Comparison of ENCODE assay signal across 14 cellular contexts in genomic region chr11:2524446-2525165, GRCh38.
A peak's percentile ranks its signal among the peaks of the same experiment; 100 is the strongest.
DNase-seq lines count a peak whose midpoint lies in the region; ATAC-seq and TF ChIP-seq lines count a peak whose summit lies in the region.
"Had no signal": no experiment of that assay in that cellular context is flagged by ENCODE, and none has a peak within 500 bp of the region (broad histone marks: within the 10 kb centered on the region; RNA-seq: fewer than 3 reads in every experiment).

No MANE protein-coding gene starts in this region.

- H3K4me3 ChIP-seq in heart left ventricle (no peak overlapping the region), heart right ventricle (no peak overlapping the region), upper lobe of right lung (no peak overlapping the region)
- H3K4me3 ChIP-seq: HAP-1, MG63 had no signal

- no peaks in the 10 kb centered on the region for H3K36me3 ChIP-seq in heart left ventricle
- H3K36me3 ChIP-seq in heart right ventricle, result peaks cover 0 to 11% (median 0%) of the 10 kb centered on the region in 9 donors
- no peaks in the 10 kb centered on the region for H3K36me3 ChIP-seq in upper lobe of right lung
- H3K36me3 ChIP-seq: HAP-1, MG63 had no signal

- TF ChIP-seq CTCF in heart left ventricle (IDR thresholded peaks at IDR 0.05) (no peak), heart right ventricle (IDR thresholded peaks at IDR 0.05) (no peak), mesothelial cell of epicardium (IDR thresholded peaks at IDR 0.05; ENCODE audit: unreplicated experiment) (no peak), upper lobe of right lung (IDR thresholded peaks at IDR 0.05) (no peak)

- H3K27ac Mint-ChIP-seq in central memory CD8-positive, alpha-beta T cell (ENCODE audit: low read depth), result peak overlapping the region; percentile 44
- H3K27ac Mint-ChIP-seq in mesothelial cell of epicardium, result no peak overlapping the region
- H3K27ac Mint-ChIP-seq: stimulated activated naive CD8-positive, alpha-beta T cell treated with anti-CD3 and anti-CD28 coated beads, Interleukin-15, Interleukin-2, amounts not matched to agents 100 ng/mL and 50 ng/mL, for 24 hours had no signal

- H3K4me1 Mint-ChIP-seq in central memory CD8-positive, alpha-beta T cell, result peaks cover 18% of the 10 kb centered on the region
- H3K4me1 Mint-ChIP-seq in mesothelial cell of epicardium, result peaks cover 3% of the 10 kb centered on the region

- H3K9me3 Mint-ChIP-seq in central memory CD8-positive, alpha-beta T cell, result no peaks in the 10 kb centered on the region
- H3K9me3 Mint-ChIP-seq in mesothelial cell of epicardium, result no peaks in the 10 kb centered on the region
- H3K9me3 Mint-ChIP-seq: stimulated activated naive CD8-positive, alpha-beta T cell treated with anti-CD3 and anti-CD28 coated beads, Interleukin-15, Interleukin-2, amounts not matched to agents 100 ng/mL and 50 ng/mL, for 24 hours had no signal

- H3K9me3 ChIP-seq in heart left ventricle (no peaks in the 10 kb centered on the region), heart right ventricle (no peaks in the 10 kb centered on the region), upper lobe of right lung (no peaks in the 10 kb centered on the region)
- H3K9me3 ChIP-seq: HAP-1, MG63 had no signal

- peaks cover 14% of the 10 kb centered on the region for H3K27me3 Mint-ChIP-seq in central memory CD8-positive, alpha-beta T cell
- H3K27me3 Mint-ChIP-seq in mesothelial cell of epicardium (ENCODE audit: low read depth), result peaks cover 41% of the 10 kb centered on the region
- H3K27me3 Mint-ChIP-seq: stimulated activated naive CD8-positive, alpha-beta T cell treated with anti-CD3 and anti-CD28 coated beads, Interleukin-15, Interleukin-2, amounts not matched to agents 100 ng/mL and 50 ng/mL, for 24 hours had no signal

- no peaks in the 10 kb centered on the region for H3K27me3 ChIP-seq in heart left ventricle
- H3K27me3 ChIP-seq in heart right ventricle, result no peaks in the 10 kb centered on the region
- no peaks in the 10 kb centered on the region for H3K27me3 ChIP-seq in upper lobe of right lung
- H3K27me3 ChIP-seq: MG63 had no signal

- 55 to 71% (median 64%) methylated on average over 8 to 15 of the region's 15 CpGs for WGBS in heart left ventricle, 4 donors
- 64 to 73% methylated on average over 15 of the region's 15 CpGs for WGBS in heart right ventricle, 2 donors

- ATAC-seq in heart left ventricle (no peak), heart right ventricle (no peak), upper lobe of right lung (no peak), GM18519 (IDR thresholded peaks at IDR 0.05; ENCODE audit: low FRiP score, unreplicated experiment) (no peak)
- ATAC-seq in central memory CD8-positive, alpha-beta T cell (replicated peaks; ENCODE audit: extremely low read depth, poor library complexity, severe bottlenecking), result no peak

- H3K36me3 Mint-ChIP-seq in central memory CD8-positive, alpha-beta T cell (ENCODE audit: insufficient read depth), result no peaks in the 10 kb centered on the region
- no peaks in the 10 kb centered on the region for H3K36me3 Mint-ChIP-seq in mesothelial cell of epicardium

- peaks cover 0 to 30% (median 9%) of the 10 kb centered on the region in 12 donors for H3K4me1 ChIP-seq in heart left ventricle
- H3K4me1 ChIP-seq in heart right ventricle, result peaks cover 7 to 26% (median 20%) of the 10 kb centered on the region in 9 donors
- H3K4me1 ChIP-seq in upper lobe of right lung, result peaks cover 4% of the 10 kb centered on the region
- H3K4me1 ChIP-seq: HAP-1 had no signal

- intact Hi-C loops in heart left ventricle (cut with DNase I) (loop anchor here in 5 of 10 donors (5.0 to 10.0 kb wide), 4 partner anchors 82 to 340 kb away; partner anchors contain the start of genes C11orf21 (in 1 of the 5), TRPM5 (in 1 of the 5) and TSPAN32 (in 1 of the 5)), heart right ventricle (cut with DNase I) (loop anchor here in 8 of 10 donors (5.0 to 10.0 kb wide), 4 partner anchors 82 to 330 kb away; partner anchors contain the start of genes C11orf21 (in 5 of the 8), TSPAN32 (in 5 of the 8) and TRPM5 (in 2 of the 8)), upper lobe of right lung (cut with DNase I) (no loop called here)

- TF ChIP-seq POLR2A in heart left ventricle (IDR thresholded peaks at IDR 0.05), result no peak

- DNase-seq in heart left ventricle (peak in 4 of 5 donors; percentile 4 to 47 (median 12)), heart right ventricle (no peak), mesothelial cell of epicardium (ENCODE audit: low spot score in 2 of 2, unreplicated experiment in 2 of 2) (peak; percentile 5 to 11), upper lobe of right lung (peak; percentile 48), SIG-M5 treated with dmso at 0.1 percent for 504 hours (lab: John Stamatoyannopoulos, UW; ENCODE audit: unreplicated experiment) (no peak), NCI-H748 treated with DMSO at 0.1 percent for 48 hours (lab: John Stamatoyannopoulos, UW) (no peak)
- peak in 1 of 2 donors; percentile 7 for DNase-seq in central memory CD8-positive, alpha-beta T cell (ENCODE audit: low spot score in 2 of 2)
- DNase-seq: activated CD4-positive, alpha-beta T cell treated with anti-CD3 and anti-CD28 coated beads, Interleukin-2, amount 50 U/mL, for 4 hours; cortex of kidney; MG63; NCI-H2171 treated with DMSO at 0.1 percent for 48 hours had no signal

- no peak overlapping the region for H3K27ac ChIP-seq in heart left ventricle
- H3K27ac ChIP-seq in heart right ventricle, result no peak overlapping the region
- H3K27ac ChIP-seq in upper lobe of right lung, result no peak overlapping the region

- H3K4me3 Mint-ChIP-seq in central memory CD8-positive, alpha-beta T cell, result no peak overlapping the region
- H3K4me3 Mint-ChIP-seq in mesothelial cell of epicardium, result no peak overlapping the region
- H3K4me3 Mint-ChIP-seq: stimulated activated naive CD8-positive, alpha-beta T cell treated with anti-CD3 and anti-CD28 coated beads, Interleukin-15, Interleukin-2, amounts not matched to agents 100 ng/mL and 50 ng/mL, for 24 hours had no signal

Comparison
In these comparisons a context has a peak if more than half of its experiments do, and no peak if none do; other contexts are left out.
1. DNase-seq: peak in heart left ventricle (4 of 5), mesothelial cell of epicardium (2 of 2) and upper lobe of right lung (single experiment); none in heart right ventricle (0 of 2), SIG-M5 treated with dmso at 0.1 percent for 504 hours (single experiment) and NCI-H748 treated with DMSO at 0.1 percent for 48 hours (single experiment).